8 cellular contexts compared by ENCODE assay signal in genomic region chr16:85689285-85689949, GRCh38. TPM values are rescaled to one million over a fixed set of nuclear protein-coding genes. Genes with fewer than 3 reads are reported as not detected.
DNase-seq lines count a peak whose midpoint lies in the region; ATAC-seq and TF ChIP-seq lines count a peak whose summit lies in the region.

No MANE protein-coding gene starts in this region.

- peak overlapping the region; percentile 70 to 73 for H3K4me3 Mint-ChIP-seq in activated T-cell treated with anti-CD3 and anti-CD28 coated beads, Interleukin-2, amount 50 U/mL, for 72 hours

- DNase-seq in activated T-cell treated with anti-CD3 and anti-CD28 coated beads, Interleukin-2, amount 50 U/mL, for 72 hours, result no peak
- no peak for DNase-seq in activated T-cell treated with anti-CD3 and anti-CD28 coated beads, Interleukin-2, amount 50 U/mL, for 1 hour
- DNase-seq in thoracic aorta (ENCODE audit: low spot score), result no peak

- H3K27ac Mint-ChIP-seq in activated T-cell treated with anti-CD3 and anti-CD28 coated beads, Interleukin-2, amount 50 U/mL, for 72 hours, result no peak overlapping the region

- no peaks in the 10 kb centered on the region for H3K27me3 ChIP-seq in thoracic aorta (replicated peaks; ENCODE audit: insufficient read depth)

- ATAC-seq in activated T-cell treated with anti-CD3 and anti-CD28 coated beads, Interleukin-2, amount 50 U/mL, for 72 hours (replicated peaks in 1 of 2), result no peak
- ATAC-seq in thoracic aorta (ENCODE audit: insufficient number of reproducible peaks, low FRiP score, low read depth) (no peak), HG03571 (IDR thresholded peaks at IDR 0.05; ENCODE audit: unreplicated experiment) (no peak), GM19395 (IDR thresholded peaks at IDR 0.05; ENCODE audit: unreplicated experiment) (no peak), GM19351 (IDR thresholded peaks at IDR 0.05; ENCODE audit: unreplicated experiment) (no peak)

- H3K27me3 Mint-ChIP-seq in activated T-cell treated with anti-CD3 and anti-CD28 coated beads, Interleukin-2, amount 50 U/mL, for 72 hours (ENCODE audit: low read depth), result peaks cover 9% of the 10 kb centered on the region

- H3K36me3 ChIP-seq in thoracic aorta, result no peaks in the 10 kb centered on the region

- peaks cover 22% of the 10 kb centered on the region for H3K4me1 Mint-ChIP-seq in activated T-cell treated with anti-CD3 and anti-CD28 coated beads, Interleukin-2, amount 50 U/mL, for 72 hours (ENCODE audit: low read depth)

- no peak overlapping the region for H3K27ac ChIP-seq in thoracic aorta

- peaks cover 2 to 10% of the 10 kb centered on the region in 2 donors for H3K36me3 Mint-ChIP-seq in activated T-cell treated with anti-CD3 and anti-CD28 coated beads, Interleukin-2, amount 50 U/mL, for 72 hours (ENCODE audit: insufficient read depth in 2 of 2)

- peak overlapping the region; percentile 58 for H3K4me3 ChIP-seq in WI38 (ENCODE audit: low read depth, low read length)
- peak overlapping the region; percentile 6 for H3K4me3 ChIP-seq in iPS-11a (ENCODE audit: low read depth, low read length)
- peak overlapping the region; percentile 88 for H3K4me3 ChIP-seq in thoracic aorta

- H3K4me1 ChIP-seq in thoracic aorta (ENCODE audit: control insufficient read depth in 1 of 2, low read depth in 2 of 2), result peaks cover 11 to 13% of the 10 kb centered on the region in 2 donors

- no peaks in the 10 kb centered on the region for H3K9me3 Mint-ChIP-seq in activated T-cell treated with anti-CD3 and anti-CD28 coated beads, Interleukin-2, amount 50 U/mL, for 72 hours

- H3K9me3 ChIP-seq in thoracic aorta, result no peaks in the 10 kb centered on the region

- TF ChIP-seq CTCF in WI38 (IDR thresholded peaks at IDR 0.05; ENCODE audit: low read depth, low read length) (no peak), thoracic aorta (IDR thresholded peaks at IDR 0.05) (no peak)

RNA-seq across cellular contexts. Expression of gene GINS2, which starts 0.7 kb away (rescaled TPM):
- 10 to 100 TPM; 32.6 to 55.6 TPM for total RNA-seq in activated T-cell treated with anti-CD3 and anti-CD28 coated beads, Interleukin-2, amount 50 U/mL, for 72 hours
- 1 to 10 TPM in 1 of 2 donors, under 1 TPM in 1; 0.28 to 2.0 TPM for total RNA-seq in thoracic aorta

Comparison
In these comparisons a context has a peak if more than half of its experiments do, and no peak if none do; other contexts are left out.
1. H3K4me3 ChIP-seq: peak in every context shown above with its lines; median percentile 88 in thoracic aorta; 58 in WI38; 6 in iPS-11a.
2. RNA of gene GINS2, which starts 0.7 kb away (total RNA-seq): 32.6 to 55.6 TPM in activated T-cell treated with anti-CD3 and anti-CD28 coated beads, Interleukin-2, amount 50 U/mL, for 72 hours; 0.28 to 2.0 TPM in thoracic aorta; every median in the first group is over 10 times any median in the second.